28 cellular contexts compared by ENCODE assay signal in genomic region chr11:57651408-57651807, GRCh38. TPM values are rescaled to one million over a fixed set of nuclear protein-coding genes. Genes with fewer than 3 reads are reported as not detected.
"Had no signal": no experiment of that assay in that cellular context is flagged by ENCODE, and none has a peak within 500 bp of the region (broad histone marks: within the 10 kb centered on the region; RNA-seq: fewer than 3 reads in every experiment).

No MANE protein-coding gene starts in this region.

- H3K9me3 ChIP-seq: ascending aorta, body of pancreas had no signal

- H3K36me3 Mint-ChIP-seq: activated naive CD4-positive, alpha-beta T cell treated with anti-CD3 and anti-CD28 coated beads, Interleukin-2, amount 50 U/mL, for 24 hours; T-cell had no signal

- H3K4me2 ChIP-seq: KMS-11 had no signal

- H3K9ac ChIP-seq: KMS-11 had no signal

- H3K36me3 ChIP-seq: ascending aorta had no signal

- H3K4me3 ChIP-seq: ascending aorta, body of pancreas, SK-N-MC had no signal

- DNase-seq: activated CD4-positive, alpha-beta T cell treated with anti-CD3 and anti-CD28 coated beads for 4 hours; activated CD8-positive, alpha-beta memory T cell treated with anti-CD3 and anti-CD28 coated beads, Interleukin-2, amount 50 U/mL, for 4 hours; activated CD8-positive, alpha-beta T cell treated with anti-CD3 and anti-CD28 coated beads for 36 hours; activated effector memory CD4-positive, alpha-beta T cell treated with Interleukin-2 at 50 U/mL for 16 hours; activated naive CD4-positive, alpha-beta T cell; body of pancreas; NCI-H1092; NCI-H1417; NCI-H1930; NCI-H2171; NCI-H2227 treated with DMSO at 0.1 percent for 48 hours; NCI-H446 treated with DMSO at 0.1 percent for 48 hours; NCI-H526; NCI-H774; OCI-M1; RPMI8226; T-cell had no signal

- H3K4me3 Mint-ChIP-seq: activated CD8-positive, alpha-beta T cell treated with anti-CD3 and anti-CD28 coated beads for 36 hours; activated naive CD4-positive, alpha-beta T cell treated with anti-CD3 and anti-CD28 coated beads, Interleukin-2, amount 50 U/mL, for 24 hours; activated T-helper 1 cell treated with anti-CD3 and anti-CD28 coated beads, Interleukin-12 subunit alpha, Interleukin-12 subunit beta, Interleukin-2, Interleukin-4 antibody, amounts not matched to agents 30 ng/mL and 10 ng/mL and 1 ng/mL, durations not matched to agents 14 hours and 24 hours and 36 hours had no signal

- H3K27ac Mint-ChIP-seq: activated CD8-positive, alpha-beta T cell treated with anti-CD3 and anti-CD28 coated beads for 36 hours; activated naive CD4-positive, alpha-beta T cell treated with anti-CD3 and anti-CD28 coated beads, Interleukin-2, amount 50 U/mL, for 24 hours; activated T-helper 1 cell treated with anti-CD3 and anti-CD28 coated beads, Interleukin-12 subunit alpha, Interleukin-12 subunit beta, Interleukin-2, Interleukin-4 antibody, amounts not matched to agents 30 ng/mL and 10 ng/mL and 1 ng/mL, durations not matched to agents 14 hours and 24 hours and 36 hours had no signal

- ATAC-seq: activated CD4-positive, CD25-positive, alpha-beta regulatory T cell treated with anti-CD3 and anti-CD28 coated beads, Interleukin-2, amount 50 U/mL, for 24 hours; activated CD8-positive, alpha-beta T cell treated with anti-CD3 and anti-CD28 coated beads for 36 hours; body of pancreas; Panc1; Right ventricle myocardium inferior; T-cell had no signal

- H3K27ac ChIP-seq: ascending aorta, body of pancreas, KMS-11, SK-N-MC, VCaP had no signal

- H3K9me3 Mint-ChIP-seq: activated CD8-positive, alpha-beta T cell treated with anti-CD3 and anti-CD28 coated beads for 36 hours; activated naive CD4-positive, alpha-beta T cell treated with anti-CD3 and anti-CD28 coated beads, Interleukin-2, amount 50 U/mL, for 24 hours; activated T-helper 1 cell treated with anti-CD3 and anti-CD28 coated beads, Interleukin-12 subunit alpha, Interleukin-12 subunit beta, Interleukin-2, Interleukin-4 antibody, amounts not matched to agents 30 ng/mL and 10 ng/mL and 1 ng/mL, durations not matched to agents 14 hours and 24 hours and 36 hours; T-cell had no signal

RNA-seq across cellular contexts. Expression of gene YPEL4, which starts 1.7 kb away (rescaled TPM):
- total RNA-seq: ascending aorta had no signal

RNA-seq across cellular contexts. Expression of gene SERPING1, which starts 53.9 kb away (rescaled TPM):
- total RNA-seq: activated CD8-positive, alpha-beta T cell treated with anti-CD3 and anti-CD28 coated beads for 36 hours; activated T-helper 1 cell treated with anti-CD3 and anti-CD28 coated beads, Interleukin-12 subunit alpha, Interleukin-12 subunit beta, Interleukin-2, Interleukin-4 antibody, amounts not matched to agents 30 ng/mL and 10 ng/mL and 1 ng/mL, durations not matched to agents 14 hours and 24 hours and 36 hours; MCF 10A; T-helper 2 cell treated with Interferon-gamma antibody and Interleukin-4, amounts not matched to agents 100 ng/mL and 5 ng/mL, for 36 hours had no signal
